In genomic region chr9:706606-707451, GRCh38 we compare ENCODE assay signal across 8 cellular contexts.
DNase-seq lines count a peak whose midpoint lies in the region; ATAC-seq and TF ChIP-seq lines count a peak whose summit lies in the region.

No MANE protein-coding gene starts in this region.

- peak overlapping the region; percentile 11 for H3K27ac Mint-ChIP-seq in CD8-positive, alpha-beta T cell
- H3K27ac Mint-ChIP-seq in dendritic cell treated with granulocyte-macrophage colony-stimulating factor and Interleukin-4, amounts not matched to agents 40 ng/mL and 50 ng/mL, for 4 days = peak overlapping the region; percentile 77

- H3K27me3 ChIP-seq in CD8-positive, alpha-beta T cell (ENCODE audit: insufficient read depth, low read length) = no peaks in the 10 kb centered on the region
- no peaks in the 10 kb centered on the region for H3K27me3 ChIP-seq in HL-60 (ENCODE audit: insufficient read depth, poor library complexity, severe bottlenecking)

- H3K27ac ChIP-seq in CD8-positive, alpha-beta T cell (ENCODE audit: low read depth, low read length) = no peak overlapping the region
- H3K27ac ChIP-seq in HL-60 (replicated peaks) = peak overlapping the region; percentile 61

- H3K4me1 Mint-ChIP-seq in CD8-positive, alpha-beta T cell (ENCODE audit: low read depth) = peaks cover 17% of the 10 kb centered on the region
- H3K4me1 Mint-ChIP-seq in dendritic cell treated with granulocyte-macrophage colony-stimulating factor and Interleukin-4, amounts not matched to agents 40 ng/mL and 50 ng/mL, for 4 days (ENCODE audit: low read depth) = peaks cover 23% of the 10 kb centered on the region

- POLR2A ChIA-PET in CD8-positive, alpha-beta T cell (lab: Charles Lee) = interaction anchor here (0.9 kb wide), 1 partner anchor 65 kb away, joined by 3 read pairs; no protein-coding TSS in a partner anchor
- POLR2A ChIA-PET in HEK293T (lab: Yijun Ruan, JAX) = no interaction called here

- peaks cover 9% of the 10 kb centered on the region for H3K4me1 ChIP-seq in CD8-positive, alpha-beta T cell (ENCODE audit: insufficient read depth, low read length)

- peaks cover 7% of the 10 kb centered on the region for H3K36me3 Mint-ChIP-seq in CD8-positive, alpha-beta T cell
- no peaks in the 10 kb centered on the region for H3K36me3 Mint-ChIP-seq in dendritic cell treated with granulocyte-macrophage colony-stimulating factor and Interleukin-4, amounts not matched to agents 40 ng/mL and 50 ng/mL, for 4 days (ENCODE audit: low read depth)

- no peaks in the 10 kb centered on the region for H3K9me3 Mint-ChIP-seq in CD8-positive, alpha-beta T cell
- no peaks in the 10 kb centered on the region for H3K9me3 Mint-ChIP-seq in dendritic cell treated with granulocyte-macrophage colony-stimulating factor and Interleukin-4, amounts not matched to agents 40 ng/mL and 50 ng/mL, for 4 days

- intact Hi-C loops in CD8-positive, alpha-beta T cell (cut with DNase I, micrococcal nuclease) = no loop called here
- intact Hi-C loops in dendritic cell treated with granulocyte-macrophage colony-stimulating factor and Interleukin-4, amounts not matched to agents 40 ng/mL and 50 ng/mL, for 4 days (cut with micrococcal nuclease) = loop anchor here (10.0 kb wide), 1 partner anchor 92 kb away; no protein-coding TSS in a partner anchor
- intact Hi-C loops in left colon (cut with DNase I, micrococcal nuclease) = no loop called here

- CTCF ChIA-PET in CD8-positive, alpha-beta T cell (lab: Charles Lee) = no interaction called here
- CTCF ChIA-PET in HEK293T (lab: Yijun Ruan, JAX) = no interaction called here

- H3K27me3 Mint-ChIP-seq in CD8-positive, alpha-beta T cell (ENCODE audit: low read depth) = peaks cover 11% of the 10 kb centered on the region
- peaks cover 8% of the 10 kb centered on the region for H3K27me3 Mint-ChIP-seq in dendritic cell treated with granulocyte-macrophage colony-stimulating factor and Interleukin-4, amounts not matched to agents 40 ng/mL and 50 ng/mL, for 4 days

- TF ChIP-seq CTCF in CD8-positive, alpha-beta T cell (IDR thresholded peaks at IDR 0.05) = no peak
- no peak for TF ChIP-seq CTCF in HL-60 (IDR thresholded peaks at IDR 0.05; ENCODE audit: insufficient read depth, low read length)

- H3K36me3 ChIP-seq in CD8-positive, alpha-beta T cell (ENCODE audit: insufficient read depth, low read length) = no peaks in the 10 kb centered on the region

- peak overlapping the region; percentile 64 for H3K4me3 ChIP-seq in CD8-positive, alpha-beta T cell (ENCODE audit: low read depth, low read length)
- peak overlapping the region; percentile 52 for H3K4me3 ChIP-seq in HL-60 (replicated peaks; ENCODE audit: insufficient read depth, low read length)

- ATAC-seq in CD8-positive, alpha-beta T cell = peak; percentile 34
- ATAC-seq in left colon (peak; percentile 17), GM19463 (IDR thresholded peaks at IDR 0.05; ENCODE audit: unreplicated experiment) (no peak)

- DNase-seq in CD8-positive, alpha-beta T cell = peak in 6 of 7 experiments; percentile 1 to 56 (median 18)
- peak; percentile 48 to 67 for DNase-seq in HL-60 (ENCODE audit: low read depth in 1 of 2, low spot score in 1 of 2)
- peak; percentile 57 for DNase-seq in activated CD4-positive, alpha-beta T cell treated with anti-CD3 and anti-CD28 coated beads for 48 hours
- DNase-seq in left colon = peak; percentile 46 to 47
- DNase-seq in stimulated activated CD4-positive, alpha-beta T cell treated with anti-CD3 and anti-CD28 coated beads, Interleukin-15, amount 100 ng/mL, for 24 hours = peak; percentile 58
- no peak for DNase-seq in HEK293T (ENCODE audit: extremely low spot score)

- no peaks in the 10 kb centered on the region for H3K9me3 ChIP-seq in CD8-positive, alpha-beta T cell (ENCODE audit: low read length)

- H3K4me3 Mint-ChIP-seq in CD8-positive, alpha-beta T cell = peak overlapping the region; percentile 88
- peak overlapping the region; percentile 77 for H3K4me3 Mint-ChIP-seq in dendritic cell treated with granulocyte-macrophage colony-stimulating factor and Interleukin-4, amounts not matched to agents 40 ng/mL and 50 ng/mL, for 4 days

TF ChIP-seq in HEK293T, 16 proteins besides CTCF, POLR2A, EP300 and RAD21:
- TF ChIP-seq ELF4 (IDR thresholded peaks at IDR 0.05) (no peak), ARNT (IDR thresholded peaks at IDR 0.05) (no peak), NFRKB (IDR thresholded peaks at IDR 0.05) (no peak), FOXA1 (IDR thresholded peaks at IDR 0.05) (no peak), SP1 (IDR thresholded peaks at IDR 0.05) (no peak), ZNF384 (IDR thresholded peaks at IDR 0.05) (no peak), CTBP1 (IDR thresholded peaks at IDR 0.05; ENCODE audit: borderline replicate concordance) (no peak), SUZ12 (IDR thresholded peaks at IDR 0.05) (no peak), FOXK2 (IDR thresholded peaks at IDR 0.05) (no peak), LEF1 (IDR thresholded peaks at IDR 0.05; ENCODE audit: borderline replicate concordance) (no peak), FOXM1 (IDR thresholded peaks at IDR 0.05; ENCODE audit: borderline replicate concordance) (no peak), BHLHE40 (IDR thresholded peaks at IDR 0.05; ENCODE audit: borderline replicate concordance) (no peak), HDGF (IDR thresholded peaks at IDR 0.05; ENCODE audit: borderline replicate concordance) (no peak), PKNOX1 (IDR thresholded peaks at IDR 0.05) (no peak), L3MBTL2 (conservative IDR thresholded peaks at IDR 0.05) (no peak), TARDBP (IDR thresholded peaks at IDR 0.05) (no peak)
